8 cellular contexts compared by ENCODE assay signal in genomic region chr9:92764988-92765936, GRCh38. TPM values are rescaled to one million over a fixed set of nuclear protein-coding genes. Genes with fewer than 3 reads are reported as not detected.
A peak's percentile ranks its signal among the peaks of the same experiment; 100 is the strongest.
DNase-seq lines count a peak whose midpoint lies in the region; ATAC-seq and TF ChIP-seq lines count a peak whose summit lies in the region.

No MANE protein-coding gene starts in this region.

- H3K9ac ChIP-seq in liver (ENCODE audit: low read depth in 1 of 2, low read length in 2 of 2), result peak overlapping the region; percentile 75 to 80

- TF ChIP-seq CTCF in liver (IDR thresholded peaks at IDR 0.05; ENCODE audit: low read depth, low read length, missing input control), result peak; percentile 87

- CTCF ChIA-PET in CD4-positive, alpha-beta memory T cell (lab: Charles Lee; ENCODE audit: partially characterized antibody), result interaction anchor here (0.6 to 3.0 kb wide), 10 partner anchors 9 to 627 kb away, joined by 3 to 15 read pairs (median 4); partner anchors contain the start of gene IPPK

- WGBS in liver, result 1% methylated on average over 75 of the region's 75 CpGs

- TF ChIP-seq RAD21 in liver (IDR thresholded peaks at IDR 0.05), result peak; percentile 60 to 65

- intact Hi-C loops in CD4-positive, alpha-beta memory T cell (cut with micrococcal nuclease), result loop anchor here (1.0 to 10.0 kb wide), 12 partner anchors 26 to 1490 kb away; partner anchors contain the start of genes CARD19, CENPP, IARS1 and IPPK
- intact Hi-C loops in dendritic cell treated with granulocyte-macrophage colony-stimulating factor and Interleukin-4, amounts not matched to agents 40 ng/mL and 50 ng/mL, for 4 days (cut with micrococcal nuclease), result loop anchor here (1.0 kb wide), 3 partner anchors 25 to 95 kb away; partner anchors contain the start of gene IPPK

- peak overlapping the region; percentile 2 to 80 for H3K4me3 ChIP-seq in CD4-positive, alpha-beta memory T cell (ENCODE audit: low read length in 2 of 2)
- peak overlapping the region; percentile 77 to 89 (median 77) for H3K4me3 ChIP-seq in liver (ENCODE audit: low read depth in 1 of 3, low read length in 3 of 3)

- peaks cover 0 to 6% of the 10 kb centered on the region in 2 donors for H3K36me3 Mint-ChIP-seq in CD4-positive, alpha-beta memory T cell
- peaks cover 17% of the 10 kb centered on the region for H3K36me3 Mint-ChIP-seq in dendritic cell treated with granulocyte-macrophage colony-stimulating factor and Interleukin-4, amounts not matched to agents 40 ng/mL and 50 ng/mL, for 4 days (ENCODE audit: low read depth)

- peak overlapping the region; percentile 89 to 95 (median 90) for H3K4me3 Mint-ChIP-seq in CD4-positive, alpha-beta memory T cell
- peak overlapping the region; percentile 98 for H3K4me3 Mint-ChIP-seq in dendritic cell treated with granulocyte-macrophage colony-stimulating factor and Interleukin-4, amounts not matched to agents 40 ng/mL and 50 ng/mL, for 4 days

- ATAC-seq in GM19395 (IDR thresholded peaks at IDR 0.05; ENCODE audit: unreplicated experiment) (peak; percentile 88), HG03558 (IDR thresholded peaks at IDR 0.05; ENCODE audit: extremely low read depth, unreplicated experiment) (peak; percentile 24)

- no peaks in the 10 kb centered on the region for H3K9me3 Mint-ChIP-seq in CD4-positive, alpha-beta memory T cell
- H3K9me3 Mint-ChIP-seq in dendritic cell treated with granulocyte-macrophage colony-stimulating factor and Interleukin-4, amounts not matched to agents 40 ng/mL and 50 ng/mL, for 4 days, result no peaks in the 10 kb centered on the region

- H3K9me3 ChIP-seq in CD4-positive, alpha-beta memory T cell (ENCODE audit: control insufficient read depth in 1 of 2, low read length in 2 of 2), result no peaks in the 10 kb centered on the region
- no peaks in the 10 kb centered on the region for H3K9me3 ChIP-seq in liver (ENCODE audit: control insufficient read depth in 4 of 4, low read length in 3 of 4)

- POLR2A ChIA-PET in CD4-positive, alpha-beta memory T cell (lab: Charles Lee; ENCODE audit: partially characterized antibody), result interaction anchor here (0.6 to 2.6 kb wide), 12 partner anchors 49 to 801 kb away, joined by 3 to 36 read pairs (median 4); partner anchors contain the start of genes CENPP, IPPK and SPTLC1

- no peaks in the 10 kb centered on the region for H3K36me3 ChIP-seq in CD4-positive, alpha-beta memory T cell (ENCODE audit: insufficient read depth, low read length)
- H3K36me3 ChIP-seq in liver (ENCODE audit: control insufficient read depth in 4 of 4, insufficient read depth in 3 of 4, low read depth in 1 of 4, low read length in 3 of 4), result no peaks in the 10 kb centered on the region

- peak overlapping the region; percentile 95 for H3K27ac ChIP-seq in CD4-positive, alpha-beta memory T cell (ENCODE audit: low read depth, low read length)
- peak overlapping the region; percentile 96 to 98 for H3K27ac ChIP-seq in liver (ENCODE audit: low read depth in 1 of 2, low read length in 2 of 2)

- H3K27ac Mint-ChIP-seq in CD4-positive, alpha-beta memory T cell, result peak overlapping the region; percentile 94 to 98 (median 96)
- H3K27ac Mint-ChIP-seq in dendritic cell treated with granulocyte-macrophage colony-stimulating factor and Interleukin-4, amounts not matched to agents 40 ng/mL and 50 ng/mL, for 4 days, result peak overlapping the region; percentile 91

- H3K27me3 ChIP-seq in CD4-positive, alpha-beta memory T cell (ENCODE audit: insufficient read depth, low read length), result no peaks in the 10 kb centered on the region
- H3K27me3 ChIP-seq in liver (ENCODE audit: control insufficient read depth in 4 of 4, insufficient read depth in 4 of 4, low read length in 3 of 4), result no peaks in the 10 kb centered on the region

- H3K27me3 Mint-ChIP-seq in CD4-positive, alpha-beta memory T cell, result no peaks in the 10 kb centered on the region
- peaks cover 3% of the 10 kb centered on the region for H3K27me3 Mint-ChIP-seq in dendritic cell treated with granulocyte-macrophage colony-stimulating factor and Interleukin-4, amounts not matched to agents 40 ng/mL and 50 ng/mL, for 4 days

- peak; percentile 97 to 99 (median 99) for DNase-seq in CD4-positive, alpha-beta memory T cell
- peak; percentile 99 for DNase-seq in NCI-H69 (lab: John Stamatoyannopoulos, UW)
- peak; percentile 94 to 97 for DNase-seq in activated CD4-positive, alpha-beta T cell treated with anti-CD3 and anti-CD28 coated beads, Interleukin-2, amount 50 U/mL, for 24 hours (ENCODE audit: low read depth in 1 of 2, low spot score in 1 of 2)
- DNase-seq in stimulated activated CD4-positive, alpha-beta T cell treated with anti-CD3 and anti-CD28 coated beads, Interleukin-4, amount 100 ng/mL, for 1 hour, result peak; percentile 91

- H3K4me1 ChIP-seq in CD4-positive, alpha-beta memory T cell (ENCODE audit: insufficient read depth, low read length), result peaks cover 54% of the 10 kb centered on the region
- peaks cover 8 to 38% (median 26%) of the 10 kb centered on the region in 4 donors for H3K4me1 ChIP-seq in liver (ENCODE audit: control insufficient read depth in 4 of 4, insufficient read depth in 4 of 4, low read length in 3 of 4)

- H3K4me1 Mint-ChIP-seq in CD4-positive, alpha-beta memory T cell, result peaks cover 43 to 66% (median 49%) of the 10 kb centered on the region in 4 donors
- H3K4me1 Mint-ChIP-seq in dendritic cell treated with granulocyte-macrophage colony-stimulating factor and Interleukin-4, amounts not matched to agents 40 ng/mL and 50 ng/mL, for 4 days (ENCODE audit: low read depth), result peaks cover 57% of the 10 kb centered on the region

TF ChIP-seq in liver, 16 proteins besides CTCF, POLR2A, EP300 and RAD21:
- TF ChIP-seq GABPA (IDR thresholded peaks at IDR 0.05 in 1 of 2, conservative IDR thresholded peaks at IDR 0.05 in 1 of 2) (peak in 1 of 2 donors; percentile 82), YY1 (IDR thresholded peaks at IDR 0.05) (peak; percentile 84), FOXA2 (IDR thresholded peaks at IDR 0.05) (no peak), FOXA1 (IDR thresholded peaks at IDR 0.05) (no peak), SP1 (IDR thresholded peaks at IDR 0.05) (peak; percentile 74), REST (IDR thresholded peaks at IDR 0.05) (no peak), EGR1 (IDR thresholded peaks at IDR 0.05; ENCODE audit: low read depth in 2 of 2) (peak in 1 of 2 donors; percentile 48), TAF1 (conservative IDR thresholded peaks at IDR 0.05) (peak; percentile 45), HNF4A (conservative IDR thresholded peaks at IDR 0.05) (no peak), NR2F2 (IDR thresholded peaks at IDR 0.05) (no peak), HNF4G (IDR thresholded peaks at IDR 0.05) (no peak), ATF3 (IDR thresholded peaks at IDR 0.05) (no peak), MAX (IDR thresholded peaks at IDR 0.05) (no peak), ZBTB33 (IDR thresholded peaks at IDR 0.05) (no peak), RXRA (IDR thresholded peaks at IDR 0.05) (peak in 1 of 2 donors; percentile 23), JUND (IDR thresholded peaks at IDR 0.05) (peak in 1 of 2 donors; percentile 28)

RNA-seq across cellular contexts. Expression of gene BICD2, which starts 0.6 kb away (rescaled TPM):
- total RNA-seq in CD4-positive, alpha-beta memory T cell, result 10 to 100 TPM; 33.4 to 34.2 TPM
- 10 to 100 TPM in 1 of 2 donors, 1 to 10 TPM in 1; 3.8 to 20.1 TPM for polyA plus RNA-seq in CD4-positive, alpha-beta memory T cell
- total RNA-seq in liver, result 10 to 100 TPM; 15.9 to 16.0 TPM
- 1 to 10 TPM; 2.5 to 6.5 TPM for polyA plus RNA-seq in liver

Comparison
In these comparisons a context has a peak if more than half of its experiments do, and no peak if none do; other contexts are left out.
1. Peak in every context shown above with its lines: DNase-seq, ATAC-seq, H3K4me3 ChIP-seq and H3K27ac ChIP-seq.